Comparison of ENCODE assay signal across 13 cellular contexts in the genomic region with DNA sequence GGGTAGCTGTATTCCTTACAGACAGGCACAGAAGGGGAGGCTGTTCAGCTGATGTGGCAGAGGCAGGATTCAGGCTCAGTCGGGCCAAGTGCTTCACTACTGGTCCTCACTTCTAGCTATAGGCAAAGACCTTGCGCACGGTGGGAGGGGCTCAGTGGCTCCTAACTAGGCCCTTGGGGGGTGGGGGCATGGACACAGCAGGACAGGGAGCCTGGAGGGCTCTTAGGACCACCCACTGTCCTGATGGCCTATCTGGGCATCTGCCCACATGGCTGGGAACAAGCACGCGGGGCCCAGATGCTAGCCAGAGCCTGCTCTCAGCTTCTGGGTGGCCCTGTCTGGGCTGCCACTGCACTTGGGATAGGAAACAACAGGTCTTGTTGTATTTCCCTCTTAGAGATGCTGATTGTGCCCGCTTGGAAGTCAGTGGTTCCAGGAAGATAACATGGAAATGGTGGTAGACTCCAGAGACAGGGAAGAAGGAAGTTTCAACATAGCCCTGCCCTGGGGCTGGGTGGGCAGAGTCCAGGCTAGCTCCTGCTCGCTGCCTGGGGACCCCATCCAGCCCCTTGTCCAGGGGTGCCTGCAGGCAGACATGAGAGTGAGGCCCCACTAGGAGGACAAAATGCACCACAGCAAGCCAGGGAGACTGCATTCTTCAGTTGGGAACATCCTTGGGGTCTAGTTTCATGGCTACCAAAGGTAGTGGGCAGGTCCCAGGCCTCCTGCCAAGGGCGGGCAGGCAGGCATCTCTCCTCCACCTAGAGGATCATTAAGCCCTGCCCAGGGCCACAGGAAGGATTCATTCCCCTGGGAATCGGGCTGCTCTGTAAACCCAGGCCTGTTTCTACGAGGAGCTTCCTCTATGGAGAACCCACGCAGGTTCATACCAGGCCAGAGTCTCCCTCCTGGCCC.
DNase-seq lines count a peak whose midpoint lies in the region; ATAC-seq, FAIRE-seq and TF ChIP-seq lines count a peak whose summit lies in the region.
"Had no signal": no experiment of that assay in that cellular context is flagged by ENCODE, and none has a peak within 500 bp of the region (broad histone marks: within the 10 kb centered on the region; RNA-seq: fewer than 3 reads in every experiment).

No MANE protein-coding gene starts in this region.

- H3K4me3 Mint-ChIP-seq in endothelial cell (ENCODE audit: unreplicated experiment) = no peak overlapping the region
- H3K4me3 Mint-ChIP-seq: activated B cell treated with CpG ODN at 0.5 μM for 24 hours had no signal

- no TSS peak for BruUV-seq in HepG2 (replicated peaks; lab: Mats Ljungman, UMichigan)

- TF ChIP-seq RAD21 in HepG2 (CRISPR knock-in tag; IDR thresholded peaks at IDR 0.05) = no peak

- no peak for DNase-seq in HepG2 (ENCODE audit: low spot score)
- DNase-seq in right lobe of liver = no peak
- no peak for DNase-seq in endothelial cell (ENCODE audit: low spot score)
- DNase-seq in trophoblast cell = no peak
- no peak for DNase-seq in amygdala (lab: John Stamatoyannopoulos, UW)
- DNase-seq in activated effector memory CD4-positive, alpha-beta T cell treated with Interleukin-2 at 50 U/mL for 16 hours = no peak
- no peak for DNase-seq in RCC 7860 (ENCODE audit: low spot score)
- DNase-seq: activated B cell treated with CpG ODN at 0.5 μM for 24 hours, activated T-cell treated with anti-CD3 and anti-CD28 coated beads for 4 hours, DMS79 treated with DMSO at 0.1 percent for 48 hours, NCI-H510A had no signal

- CTCF ChIA-PET in HepG2 (lab: Yijun Ruan, JAX; ENCODE audit: low intra/inter-chr PET ratio, low total read pairs) = no interaction called here

- in situ Hi-C loops in HepG2 (cut with HindIII; ENCODE audit: extremely low pct_ligation_motif_present, low pct_unique_long_range_greater_than_20kb) = no loop called here

- H3K27me3 Mint-ChIP-seq in endothelial cell (ENCODE audit: unreplicated experiment) = peaks cover 10% of the 10 kb centered on the region
- H3K27me3 Mint-ChIP-seq: activated B cell treated with CpG ODN at 0.5 μM for 24 hours had no signal

- no peaks in the 10 kb centered on the region for H3K79me2 ChIP-seq in HepG2 (ENCODE audit: insufficient read depth, low read length)
- peaks cover 14% of the 10 kb centered on the region for H3K79me2 ChIP-seq in trophoblast cell (ENCODE audit: control insufficient read depth, insufficient read depth, low read length, poor library complexity)

- H4K12ac ChIP-seq in trophoblast cell (ENCODE audit: low read depth, low read length) = peak overlapping the region; percentile 43

- no peak overlapping the region for H2AFZ ChIP-seq in HepG2 (ENCODE audit: low read length)
- H2AFZ ChIP-seq in trophoblast cell (ENCODE audit: insufficient read depth, low read length, poor library complexity) = peak overlapping the region; percentile 42

- peak overlapping the region; percentile 71 for H3K4ac ChIP-seq in trophoblast cell (ENCODE audit: low read depth, low read length)

- H3K4me1 ChIP-seq in HepG2 (ENCODE audit: insufficient read depth, low read length) (peaks cover 38% of the 10 kb centered on the region), right lobe of liver (peaks cover 0 to 11% (median 2%) of the 10 kb centered on the region in 4 donors), trophoblast cell (ENCODE audit: control insufficient read depth in 1 of 2, insufficient read depth in 2 of 2, low read length in 2 of 2) (peaks cover 50 to 59% of the 10 kb centered on the region in 2 experiments)

- ATAC-seq in HepG2 = peak; percentile 36
- ATAC-seq in right lobe of liver = no peak
- ATAC-seq in GM21447 (IDR thresholded peaks at IDR 0.05; ENCODE audit: unreplicated experiment) = no peak
- ATAC-seq: GM12878 had no signal

- H3K4me2 ChIP-seq in HepG2 (ENCODE audit: low read depth, low read length) (peak overlapping the region; percentile 28; the same call in 1 of the 2 replicates), trophoblast cell (ENCODE audit: low read length) (peak overlapping the region; percentile 3)

- H3K23ac ChIP-seq in trophoblast cell (ENCODE audit: low read length) = no peak overlapping the region

- H2BK12ac ChIP-seq in trophoblast cell (ENCODE audit: low read length) = peak overlapping the region; percentile 72

- H4K91ac ChIP-seq in trophoblast cell (ENCODE audit: low read depth, low read length) = peak overlapping the region; percentile 78

- peaks cover 51% of the 10 kb centered on the region for H3K79me1 ChIP-seq in trophoblast cell (ENCODE audit: low read length)

- peak overlapping the region; percentile 81 for H3K27ac Mint-ChIP-seq in endothelial cell (ENCODE audit: unreplicated experiment)
- H3K27ac Mint-ChIP-seq: activated B cell treated with CpG ODN at 0.5 μM for 24 hours had no signal

- H3K4me1 Mint-ChIP-seq in endothelial cell (ENCODE audit: unreplicated experiment) = peaks cover 3% of the 10 kb centered on the region
- H3K4me1 Mint-ChIP-seq: activated B cell treated with CpG ODN at 0.5 μM for 24 hours had no signal

- H3K9me3 Mint-ChIP-seq in endothelial cell (ENCODE audit: unreplicated experiment) = no peaks in the 10 kb centered on the region
- H3K9me3 Mint-ChIP-seq: activated B cell treated with CpG ODN at 0.5 μM for 24 hours had no signal

- H3K27me3 ChIP-seq in HepG2 (ENCODE audit: control insufficient read depth in 1 of 2, insufficient read depth in 2 of 2, low read length in 2 of 2) (no peaks in the 10 kb centered on the region), right lobe of liver (no peaks in the 10 kb centered on the region), trophoblast cell (ENCODE audit: insufficient read depth, low read length) (no peaks in the 10 kb centered on the region)

- TF ChIP-seq EP300 in HepG2 (IDR thresholded peaks at IDR 0.05; ENCODE audit: low read depth in 2 of 2, low read length in 2 of 2) (no peak), HepG2 (CRISPR knock-in tag; IDR thresholded peaks at IDR 0.05; ENCODE audit: borderline replicate concordance) (no peak)

- intact Hi-C loops in HepG2 (cut with micrococcal nuclease; ENCODE audit: unreplicated experiment) = no loop called here
- intact Hi-C loops in right lobe of liver (cut with DNase I) = no loop called here

- H2AK5ac ChIP-seq in trophoblast cell (ENCODE audit: low read length) = peak overlapping the region; percentile 74

- H3K27ac ChIP-seq in HepG2 (ENCODE audit: extremely low read length, insufficient read depth, low read length) = peak overlapping the region; percentile 50
- no peak overlapping the region for H3K27ac ChIP-seq in right lobe of liver
- H3K27ac ChIP-seq in trophoblast cell (ENCODE audit: low read depth, low read length) = peak overlapping the region; percentile 95

- peak overlapping the region; percentile 84 for H3K14ac ChIP-seq in trophoblast cell (ENCODE audit: low read length)

- TF ChIP-seq CTCF in HepG2 (CRISPR knock-in tag; IDR thresholded peaks at IDR 0.05) (no peak), right lobe of liver (IDR thresholded peaks at IDR 0.05) (no peak), endothelial cell (IDR thresholded peaks at IDR 0.05; ENCODE audit: unreplicated experiment) (no peak)

- H3K4me3 ChIP-seq in HepG2 (replicated peaks in 1 of 3; ENCODE audit: insufficient read depth in 1 of 3, low read depth in 2 of 3, low read length in 3 of 3) (no peak overlapping the region), right lobe of liver (no peak overlapping the region), trophoblast cell (ENCODE audit: low read depth, low read length) (no peak overlapping the region)
- H3K4me3 ChIP-seq: GM12878 had no signal

- POLR2A ChIA-PET in HepG2 (lab: Yijun Ruan, JAX) = interaction anchor here (6.9 to 7.6 kb wide), 2 partner anchors 13 to 37 kb away, joined by 33 to 56 read pairs; no protein-coding TSS in a partner anchor

- no peak for FAIRE-seq in HepG2 (lab: Jason Lieb, UNC)
- no peak for FAIRE-seq in RCC 7860 (lab: Jason Lieb, UNC)
- FAIRE-seq: GM12878 had no signal

- H3K9me3 ChIP-seq in HepG2 (ENCODE audit: low read length) (no peaks in the 10 kb centered on the region), right lobe of liver (no peaks in the 10 kb centered on the region), trophoblast cell (ENCODE audit: insufficient read depth, low read depth, low read length) (no peaks in the 10 kb centered on the region)

- no peak for TF ChIP-seq POLR2A in HepG2 (IDR thresholded peaks at IDR 0.05; ENCODE audit: insufficient read depth in 1 of 2, low read depth in 2 of 2, low read length in 2 of 2)
- TF ChIP-seq POLR2A in right lobe of liver (IDR thresholded peaks at IDR 0.05) = no peak

- peak overlapping the region; percentile 91 for H3K18ac ChIP-seq in trophoblast cell (ENCODE audit: low read length)

- no peaks in the 10 kb centered on the region for H4K20me1 ChIP-seq in HepG2 (ENCODE audit: insufficient read depth, low read length)

- H3K36me3 ChIP-seq in HepG2 (replicated peaks in 1 of 2; ENCODE audit: control insufficient read depth in 1 of 2, insufficient read depth in 2 of 2, low read length in 2 of 2) (peaks cover 7 to 33% of the 10 kb centered on the region in 2 experiments; a peak in 4 of 5 replicates), right lobe of liver (peaks cover 0 to 22% (median 8%) of the 10 kb centered on the region in 4 donors), trophoblast cell (ENCODE audit: control insufficient read depth in 1 of 2, insufficient read depth in 2 of 2, low read length in 2 of 2) (peaks cover 26 to 27% of the 10 kb centered on the region in 2 experiments)

- H3K9ac ChIP-seq in HepG2 (ENCODE audit: insufficient read depth, low read depth, low read length) (peak overlapping the region; percentile 28; the same call in 1 of the 2 replicates), trophoblast cell (ENCODE audit: low read length) (no peak overlapping the region)

- peaks cover 23% of the 10 kb centered on the region for H3K36me3 Mint-ChIP-seq in endothelial cell (ENCODE audit: low read depth, unreplicated experiment)

- H2BK120ac ChIP-seq in trophoblast cell (ENCODE audit: insufficient read depth, low read length, poor library complexity) = peak overlapping the region; percentile 69

- peak overlapping the region; percentile 96 for H2BK5ac ChIP-seq in trophoblast cell (ENCODE audit: low read depth, low read length, poor library complexity)

- WGBS in HepG2 (ENCODE audit: low lambda C conversion rate) = 96% methylated on average over 5 of the region's 11 CpGs
- WGBS in right lobe of liver (ENCODE audit: insufficient coverage, low coverage, low lambda C conversion rate, missing lambda C conversion rate) = 98% methylated on average over 8 of the region's 11 CpGs
- no CpG with 5 or more reads among the region's 11 CpGs for WGBS in trophoblast cell (ENCODE audit: extremely low coverage, insufficient coverage, insufficient read length)

- H4K8ac ChIP-seq in trophoblast cell (ENCODE audit: low read depth, low read length) = peak overlapping the region; percentile 89

TF ChIP-seq in HepG2, 621 proteins besides CTCF, POLR2A, EP300 and RAD21 (continues in another document):
- TF ChIP-seq HNRNPLL (IDR thresholded peaks at IDR 0.05; ENCODE audit: low read depth, low read length, poor library complexity, severe bottlenecking) = peak; percentile 1
- TF ChIP-seq TBX2 (CRISPR knock-in tag; IDR thresholded peaks at IDR 0.05; ENCODE audit: borderline replicate concordance) = peak; percentile 18; the same call in 1 of the 2 replicates
- TF ChIP-seq ERF (CRISPR knock-in tag; IDR thresholded peaks at IDR 0.05) = 0 out of 2 replicates have a peak, but pooled peaks have one; percentile 20

Comparison
In these comparisons a context has a peak if more than half of its experiments do, and no peak if none do; other contexts are left out.
1. H3K27ac ChIP-seq: peak in HepG2 (single experiment) and trophoblast cell (single experiment); none in right lobe of liver (0 of 3).